In the genomic region with DNA sequence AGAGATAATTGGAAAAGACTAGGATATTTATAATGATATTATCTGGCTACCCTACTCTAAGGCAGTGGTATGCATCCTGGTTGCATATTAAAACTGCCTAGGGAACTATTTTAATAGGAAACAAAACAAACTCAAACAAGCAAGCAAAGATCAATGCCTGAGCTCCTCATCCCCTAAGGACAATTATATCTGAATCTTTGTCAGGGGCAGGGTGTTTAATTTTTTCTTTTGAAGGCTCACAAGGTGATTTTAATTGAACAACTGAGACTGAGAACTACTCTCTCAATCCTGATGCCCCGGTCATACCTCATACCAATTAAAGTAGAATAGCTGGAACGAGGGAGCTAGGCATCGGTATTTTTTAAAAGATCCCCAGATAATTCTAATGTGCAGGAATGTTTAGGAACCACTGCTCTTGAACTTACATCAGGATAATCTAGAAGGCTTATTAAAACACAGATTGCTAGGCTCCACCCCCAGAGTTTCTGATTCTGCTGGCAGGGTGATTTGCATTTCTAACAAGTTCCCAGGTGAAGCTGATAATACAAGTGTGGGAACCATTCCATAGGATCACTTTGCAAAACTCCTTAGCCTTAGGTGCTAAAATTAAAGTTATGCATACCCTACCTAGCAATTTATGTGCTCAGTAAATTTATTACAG, we compare ENCODE assay signal across 17 cellular contexts.
DNase-seq lines count a peak whose midpoint lies in the region; ATAC-seq and TF ChIP-seq lines count a peak whose summit lies in the region.
"Had no signal": no experiment of that assay in that cellular context is flagged by ENCODE, and none has a peak within 500 bp of the region (broad histone marks: within the 10 kb centered on the region; RNA-seq: fewer than 3 reads in every experiment).

No MANE protein-coding gene starts in this region.

- H4K20me1 ChIP-seq in DND-41 (ENCODE audit: insufficient read depth, low read length) = no peaks in the 10 kb centered on the region
- H4K20me1 ChIP-seq: BLaER1 treated with 17β-estradiol and CSF1 and Interleukin-3, amounts not matched to agents 10 nM and 100 nM had no signal

- ATAC-seq in DND-41 (ENCODE audit: insufficient read depth, low read depth) (0 out of 3 replicates have a peak, but pooled peaks have one; percentile 20), GM18517 (IDR thresholded peaks at IDR 0.05; ENCODE audit: unreplicated experiment) (no peak)
- ATAC-seq: HCT116 had no signal

- H3K4me3 Mint-ChIP-seq in mesothelial cell of epicardium = no peak overlapping the region
- H3K4me3 Mint-ChIP-seq: B cell; CD8-positive, alpha-beta memory T cell; HFFc6 had no signal

- H3K9me3 ChIP-seq in DND-41 (ENCODE audit: insufficient read depth, low read length, severe bottlenecking) = peaks cover 9% of the 10 kb centered on the region
- H3K9me3 ChIP-seq: BLaER1 treated with 17β-estradiol and CSF1 and Interleukin-3, amounts not matched to agents 10 nM and 100 nM had no signal

- H3K27ac ChIP-seq in DND-41 (ENCODE audit: low read length) (no peak overlapping the region), VCaP (peak overlapping the region; percentile 29)
- H3K27ac ChIP-seq: BLaER1 treated with 17β-estradiol and CSF1 and Interleukin-3, amounts not matched to agents 10 nM and 100 nM; GM23248; HL-60 had no signal

- no peaks in the 10 kb centered on the region for H3K36me3 Mint-ChIP-seq in mesothelial cell of epicardium
- H3K36me3 Mint-ChIP-seq: CD8-positive, alpha-beta memory T cell had no signal

- H3K4me1 Mint-ChIP-seq in mesothelial cell of epicardium = peaks cover 26% of the 10 kb centered on the region
- H3K4me1 Mint-ChIP-seq: B cell; CD8-positive, alpha-beta memory T cell had no signal

- peak overlapping the region; percentile 4 for H3K27ac Mint-ChIP-seq in mesothelial cell of epicardium
- H3K27ac Mint-ChIP-seq: B cell; CD8-positive, alpha-beta memory T cell; HFFc6 had no signal

- no peaks in the 10 kb centered on the region for H3K27me3 Mint-ChIP-seq in mesothelial cell of epicardium (ENCODE audit: low read depth)
- H3K27me3 Mint-ChIP-seq: B cell; CD8-positive, alpha-beta memory T cell had no signal

- H3K4me1 ChIP-seq in DND-41 (ENCODE audit: insufficient read depth, low read length) = peaks cover 12% of the 10 kb centered on the region
- H3K4me1 ChIP-seq: BLaER1 treated with 17β-estradiol and CSF1 and Interleukin-3, amounts not matched to agents 10 nM and 100 nM had no signal

- peaks cover 22% of the 10 kb centered on the region for H3K9me3 Mint-ChIP-seq in mesothelial cell of epicardium

- H3K36me3 ChIP-seq in DND-41 (ENCODE audit: insufficient read depth, low read length) = no peaks in the 10 kb centered on the region
- H3K36me3 ChIP-seq: BLaER1 treated with 17β-estradiol and CSF1 and Interleukin-3, amounts not matched to agents 10 nM and 100 nM had no signal

- H2AFZ ChIP-seq in DND-41 (ENCODE audit: low read depth, low read length) = peak overlapping the region; percentile 27; the same call in 1 of the 2 replicates
- H2AFZ ChIP-seq: GM23248 had no signal

- no peak overlapping the region for H3K4me2 ChIP-seq in DND-41 (ENCODE audit: insufficient read depth, low read length)
- H3K4me2 ChIP-seq: BLaER1 treated with 17β-estradiol and CSF1 and Interleukin-3, amounts not matched to agents 10 nM and 100 nM had no signal

- no peaks in the 10 kb centered on the region for H3K79me2 ChIP-seq in DND-41 (ENCODE audit: insufficient read depth, low read length)

- H3K4me3 ChIP-seq in DND-41 (ENCODE audit: low read depth in 1 of 2, low read length in 2 of 2) = no peak overlapping the region
- H3K4me3 ChIP-seq: BLaER1 treated with 17β-estradiol and CSF1 and Interleukin-3, amounts not matched to agents 10 nM and 100 nM; GM23248 had no signal

- DNase-seq in DND-41 (no peak), NCI-H1048 (lab: John Stamatoyannopoulos, UW) (peak; percentile 34), mesothelial cell of epicardium (ENCODE audit: low spot score in 2 of 2, unreplicated experiment in 2 of 2) (no peak), SIG-M5 treated with dmso at 0.1 percent for 504 hours (lab: John Stamatoyannopoulos, UW; ENCODE audit: unreplicated experiment) (no peak), OCI-M2 (lab: John Stamatoyannopoulos, UW; ENCODE audit: unreplicated experiment) (no peak)
- DNase-seq: CD8-positive, alpha-beta memory T cell; COR-L47; DMS 273 treated with DMSO at 0.1 percent for 48 hours; DMS53; GM23248; HFFc6 had no signal

- H3K9ac ChIP-seq in DND-41 (ENCODE audit: low read depth, low read length) = no peak overlapping the region
- H3K9ac ChIP-seq: BLaER1 treated with 17β-estradiol and CSF1 and Interleukin-3, amounts not matched to agents 10 nM and 100 nM; GM23248 had no signal

- no peak for TF ChIP-seq CTCF in DND-41 (IDR thresholded peaks at IDR 0.05; ENCODE audit: borderline replicate concordance, extremely low read depth, low read length, poor library complexity, severe bottlenecking)
- TF ChIP-seq CTCF in VCaP (conservative IDR thresholded peaks at IDR 0.05) = no peak
- no peak for TF ChIP-seq CTCF in mesothelial cell of epicardium (IDR thresholded peaks at IDR 0.05; ENCODE audit: unreplicated experiment)

- no peaks in the 10 kb centered on the region for H3K27me3 ChIP-seq in DND-41 (ENCODE audit: insufficient read depth, low read length, poor library complexity)
- H3K27me3 ChIP-seq: BLaER1 treated with 17β-estradiol and CSF1 and Interleukin-3, amounts not matched to agents 10 nM and 100 nM had no signal
